ENCODE assay signal across 20 cellular contexts in genomic region chrX:69231903-69232302, GRCh38.
"Had no signal": no experiment of that assay in that cellular context is flagged by ENCODE, and none has a peak within 500 bp of the region (broad histone marks: within the 10 kb centered on the region; RNA-seq: fewer than 3 reads in every experiment).

No MANE protein-coding gene starts in this region.

- DNase-seq: activated CD4-positive, alpha-beta T cell treated with anti-CD3 and anti-CD28 coated beads, Interleukin-2, amount 10 ng/mL, durations not matched to agents 24 days and 14 days; activated CD8-positive, alpha-beta T cell treated with anti-CD3 and anti-CD28 coated beads for 36 hours; activated effector memory CD4-positive, alpha-beta T cell treated with Interleukin-2 at 50 U/mL for 16 hours; activated naive CD4-positive, alpha-beta T cell treated with anti-CD3 and anti-CD28 coated beads, Interleukin-2, amount 50 U/mL, for 16 hours; activated T-cell treated with anti-CD3 and anti-CD28 coated beads, Interleukin-2, amount 50 U/mL, for 4 hours; dorsolateral prefrontal cortex; heart right ventricle; mesendoderm; natural killer cell; ovary; psoas muscle; right cardiac atrium; stimulated activated CD4-positive, alpha-beta T cell treated with anti-CD3 and anti-CD28 coated beads, Interleukin-15, amount 100 ng/mL, for 24 hours; stimulated activated CD4-positive, alpha-beta T cell treated with anti-CD3 and anti-CD28 coated beads, Interleukin-2, amount 100 ng/mL, for 48 hours; stimulated activated naive CD8-positive, alpha-beta T cell treated with anti-CD3 and anti-CD28 coated beads, Interleukin-15, amount 100 ng/mL, for 72 hours; T1000; trophoblast cell had no signal

- H3K4me3 ChIP-seq: ascending aorta, dorsolateral prefrontal cortex, heart right ventricle, ovary, psoas muscle, skin epidermis, vagina had no signal

- H3K36me3 ChIP-seq: ascending aorta, heart right ventricle, ovary, vagina had no signal

- H3K27me3 ChIP-seq: ascending aorta, ovary, vagina had no signal
